21 cellular contexts compared by ENCODE assay signal in genomic region chr9:130226112-130226511, GRCh38. TPM values are rescaled to one million over a fixed set of nuclear protein-coding genes. Genes with fewer than 3 reads are reported as not detected.
A peak's percentile ranks its signal among the peaks of the same experiment; 100 is the strongest.
DNase-seq lines count a peak whose midpoint lies in the region; ATAC-seq and TF ChIP-seq lines count a peak whose summit lies in the region.
"Had no signal": no experiment of that assay in that cellular context is flagged by ENCODE, and none has a peak within 500 bp of the region (broad histone marks: within the 10 kb centered on the region; RNA-seq: fewer than 3 reads in every experiment).

No MANE protein-coding gene starts in this region.

- H4K91ac ChIP-seq in neuronal stem cell (ENCODE audit: low read depth, low read length, poor library complexity): no peak overlapping the region

- intact Hi-C loops in CD14-positive monocyte (cut with micrococcal nuclease): no loop called here

- H3K4me1 ChIP-seq in neuronal stem cell (ENCODE audit: control insufficient read depth in 2 of 2, insufficient read depth in 1 of 2, low read depth in 1 of 2, low read length in 2 of 2): no peaks in the 10 kb centered on the region
- H3K4me1 ChIP-seq: BE2C had no signal

- H3K36me3 Mint-ChIP-seq in CD14-positive monocyte: no peaks in the 10 kb centered on the region

- no peak overlapping the region for H2AFZ ChIP-seq in neuronal stem cell (ENCODE audit: low read length)
- H2AFZ ChIP-seq: PC-9 had no signal

- no peak overlapping the region for H2BK12ac ChIP-seq in neuronal stem cell (ENCODE audit: low read length)

- no peak overlapping the region for H3K27ac ChIP-seq in neuronal stem cell (replicated peaks; ENCODE audit: low read length)
- H3K27ac ChIP-seq: PC-9 had no signal

- no peak overlapping the region for H2AK5ac ChIP-seq in neuronal stem cell (ENCODE audit: low read depth, low read length)

- H3K4me2 ChIP-seq in neuronal stem cell (ENCODE audit: insufficient read depth, low read length, poor library complexity, severe bottlenecking): no peak overlapping the region
- H3K4me2 ChIP-seq: PC-9, SK-N-SH had no signal

- peaks cover 12 to 15% of the 10 kb centered on the region in 2 donors for H3K9me3 ChIP-seq in neuronal stem cell (replicated peaks in 1 of 2; ENCODE audit: control insufficient read depth in 2 of 2, insufficient read depth in 1 of 2, low read depth in 1 of 2, low read length in 2 of 2)
- H3K9me3 ChIP-seq: SK-N-SH had no signal

- peaks cover 6% of the 10 kb centered on the region for H3K36me3 ChIP-seq in H7 (replicated peaks; ENCODE audit: control insufficient read depth, insufficient read depth, low read length)
- H3K36me3 ChIP-seq in neuronal stem cell (replicated peaks in 1 of 2; ENCODE audit: control insufficient read depth in 2 of 2, insufficient read depth in 2 of 2, low read length in 2 of 2): peaks cover 22 to 54% of the 10 kb centered on the region in 2 donors

- no peak overlapping the region for H3K4ac ChIP-seq in neuronal stem cell (ENCODE audit: low read length)

- peak overlapping the region in 1 of 7 donors; percentile 13 for H3K27ac Mint-ChIP-seq in CD14-positive monocyte

- no peak overlapping the region for H2BK5ac ChIP-seq in neuronal stem cell (ENCODE audit: low read length)

- no peak overlapping the region for H3K9ac ChIP-seq in neuronal stem cell (ENCODE audit: low read depth, low read length, poor library complexity)
- H3K9ac ChIP-seq: SK-N-SH had no signal

- no peak overlapping the region for H4K8ac ChIP-seq in neuronal stem cell (ENCODE audit: low read depth, low read length)

- no peak overlapping the region for H3K23ac ChIP-seq in neuronal stem cell (ENCODE audit: low read depth, low read length, poor library complexity)

- no peaks in the 10 kb centered on the region for H3K4me1 Mint-ChIP-seq in CD14-positive monocyte

- H3K14ac ChIP-seq in neuronal stem cell (ENCODE audit: low read length): no peak overlapping the region

- H2BK120ac ChIP-seq in neuronal stem cell (ENCODE audit: low read depth, low read length): no peak overlapping the region

- H3K27me3 Mint-ChIP-seq in CD14-positive monocyte (ENCODE audit: low read depth in 3 of 3): peaks cover 1 to 7% (median 2%) of the 10 kb centered on the region in 3 donors

- H3K27me3 ChIP-seq in H7 (ENCODE audit: control insufficient read depth, insufficient read depth, low read length): no peaks in the 10 kb centered on the region
- no peaks in the 10 kb centered on the region for H3K27me3 ChIP-seq in neuronal stem cell (ENCODE audit: control insufficient read depth in 3 of 3, insufficient read depth in 3 of 3, low read depth in 1 of 3, low read length in 3 of 3)
- H3K27me3 ChIP-seq: BE2C had no signal

- H2BK15ac ChIP-seq in neuronal stem cell (ENCODE audit: low read length): no peak overlapping the region

- DNase-seq in CD14-positive monocyte (ENCODE audit: low spot score) (peak; percentile 36), H7 (peak; percentile 5), neuronal stem cell (ENCODE audit: low spot score) (no peak)
- DNase-seq: BE2C, Calu3, DMS79 treated with DMSO at 0.1 percent for 48 hours, GF-D8, Karpas-422, NCI-H1092, NCI-H1417 treated with DMSO at 0.1 percent for 48 hours, NCI-H1694 treated with DMSO at 0.1 percent for 48 hours, NCI-H2081, NCI-H2227 treated with DMSO at 0.1 percent for 48 hours, NCI-H526 treated with DMSO at 0.1 percent for 48 hours, PC-9, SK-N-SH had no signal

- TF ChIP-seq CTCF in CD14-positive monocyte (IDR thresholded peaks at IDR 0.05): no peak

- peaks cover 4 to 18% (median 12%) of the 10 kb centered on the region in 7 donors for H3K9me3 Mint-ChIP-seq in CD14-positive monocyte

- no peaks in the 10 kb centered on the region for H3K79me1 ChIP-seq in neuronal stem cell (ENCODE audit: low read depth, low read length)

- WGBS in neuronal stem cell (ENCODE audit: extremely low coverage in 2 of 2, insufficient read length in 2 of 2, insufficient replicate concordance in 1 of 2), 2 donors: no CpG with 5 or more reads among the region's 12 CpGs

- peak overlapping the region; percentile 7 for H3K18ac ChIP-seq in neuronal stem cell (ENCODE audit: low read length)

- ATAC-seq in esophagus mucosa (peak; percentile 51), HG03378 (IDR thresholded peaks at IDR 0.05; ENCODE audit: unreplicated experiment) (no peak), HG02642 (IDR thresholded peaks at IDR 0.05; ENCODE audit: poor library complexity, unreplicated experiment) (no peak), GM19455 (IDR thresholded peaks at IDR 0.05; ENCODE audit: unreplicated experiment) (no peak)
- ATAC-seq: HepG2 had no signal

- H3K4me3 ChIP-seq in H7 (ENCODE audit: insufficient read depth, low read depth, low read length) (no peak overlapping the region), neuronal stem cell (ENCODE audit: low read length in 2 of 2) (no peak overlapping the region)
- H3K4me3 ChIP-seq: PC-9 had no signal

- H3K4me3 Mint-ChIP-seq in CD14-positive monocyte: no peak overlapping the region

RNA-seq across cellular contexts. Expression of gene HMCN2, which starts 39.4 kb away (rescaled TPM):
- polyA plus RNA-seq in CD14-positive monocyte: not detected
- total RNA-seq in H7 (2014; rRNA removed; shearing (Covaris generic)): 2.3 and 5.2 TPM in 2 replicates
- total RNA-seq in esophagus mucosa: 1.6 TPM
- polyA plus RNA-seq in neuronal stem cell (2013, experiment 1 of 2): 0.42 TPM
- polyA plus RNA-seq in neuronal stem cell (2013, experiment 2 of 2): 0.24 TPM
- total RNA-seq: Calu3 had no signal
- polyA plus RNA-seq: HepG2 had no signal

RNA-seq across cellular contexts. Expression of gene NCS1, which starts 53.9 kb away (rescaled TPM):
- not detected for polyA plus RNA-seq in CD14-positive monocyte
- total RNA-seq in H7 (2014; rRNA removed; shearing (Covaris generic)): 24.6 and 28.3 TPM in 2 replicates
- 19.7 TPM for total RNA-seq in esophagus mucosa
- polyA plus RNA-seq in neuronal stem cell (2013, experiment 1 of 2): 36.7 TPM
- 36.1 TPM for polyA plus RNA-seq in neuronal stem cell (2013, experiment 2 of 2)
